In genomic region chr19:30682576-30683536, GRCh38 we compare ENCODE assay signal across 8 cellular contexts.
DNase-seq lines count a peak whose midpoint lies in the region; ATAC-seq and TF ChIP-seq lines count a peak whose summit lies in the region.

No MANE protein-coding gene starts in this region.

- no peak overlapping the region for H4K91ac ChIP-seq in neuronal stem cell (ENCODE audit: low read depth, low read length, poor library complexity)

- no peak overlapping the region for H4K8ac ChIP-seq in neuronal stem cell (ENCODE audit: low read depth, low read length)

- H3K4me3 ChIP-seq in Caco-2 (ENCODE audit: low read depth, low read length) (no peak overlapping the region), fibroblast of pulmonary artery (replicated peaks; ENCODE audit: low read depth, low read length) (no peak overlapping the region), neuronal stem cell (ENCODE audit: low read length in 2 of 2) (no peak overlapping the region), thyroid gland (replicated peaks in 1 of 3) (no peak overlapping the region)

- no CpG with 5 or more reads among the region's 26 CpGs for WGBS in neuronal stem cell (ENCODE audit: extremely low coverage in 2 of 2, insufficient read length in 2 of 2, insufficient replicate concordance in 1 of 2), 2 donors
- 23 to 24% methylated on average over 26 of the region's 26 CpGs for WGBS in thyroid gland, 2 donors

- H3K4me1 ChIP-seq in Caco-2 (no peaks in the 10 kb centered on the region), neuronal stem cell (ENCODE audit: control insufficient read depth in 2 of 2, insufficient read depth in 1 of 2, low read depth in 1 of 2, low read length in 2 of 2) (peaks cover 0 to 1% of the 10 kb centered on the region in 2 donors), thyroid gland (peaks cover 0 to 2% of the 10 kb centered on the region in 2 donors)

- CTCF ChIA-PET in Caco-2 (lab: Charles Lee), result interaction anchor here (0.6 to 1.9 kb wide), 4 partner anchors 13 to 1887 kb away, joined by 3 to 9 read pairs (median 3); no protein-coding TSS in a partner anchor

- H3K27ac Mint-ChIP-seq in Caco-2 (ENCODE audit: unreplicated experiment), result no peak overlapping the region
- no peak overlapping the region for H3K27ac Mint-ChIP-seq in activated T-cell treated with anti-CD3 and anti-CD28 coated beads, Interleukin-2, amount 50 U/mL, for 72 hours

- H3K4me3 Mint-ChIP-seq in Caco-2 (ENCODE audit: unreplicated experiment), result no peak overlapping the region
- no peak overlapping the region for H3K4me3 Mint-ChIP-seq in activated T-cell treated with anti-CD3 and anti-CD28 coated beads, Interleukin-2, amount 50 U/mL, for 72 hours

- H2AK5ac ChIP-seq in neuronal stem cell (ENCODE audit: low read depth, low read length), result no peak overlapping the region

- H3K27ac ChIP-seq in neuronal stem cell (replicated peaks; ENCODE audit: low read length), result no peak overlapping the region
- H3K27ac ChIP-seq in thyroid gland, result no peak overlapping the region

- TF ChIP-seq POLR2A in thyroid gland (IDR thresholded peaks at IDR 0.05), result no peak

- no peak overlapping the region for H2BK5ac ChIP-seq in neuronal stem cell (ENCODE audit: low read length)

- H2AFZ ChIP-seq in neuronal stem cell (ENCODE audit: low read length), result no peak overlapping the region

- H3K9me3 Mint-ChIP-seq in Caco-2 (ENCODE audit: unreplicated experiment), result no peaks in the 10 kb centered on the region
- no peaks in the 10 kb centered on the region for H3K9me3 Mint-ChIP-seq in activated T-cell treated with anti-CD3 and anti-CD28 coated beads, Interleukin-2, amount 50 U/mL, for 72 hours

- intact Hi-C loops in Caco-2 (cut with micrococcal nuclease; ENCODE audit: unreplicated experiment), result loop anchor here (1.0 kb wide), 1 partner anchor 1541 kb away; no protein-coding TSS in a partner anchor
- intact Hi-C loops in thyroid gland (cut with DNase I), result loop anchor here (5.0 to 10.0 kb wide), 2 partner anchors 862 to 1544 kb away; no protein-coding TSS in a partner anchor

- no peaks in the 10 kb centered on the region for H3K4me1 Mint-ChIP-seq in Caco-2 (ENCODE audit: low read depth, unreplicated experiment)
- H3K4me1 Mint-ChIP-seq in activated T-cell treated with anti-CD3 and anti-CD28 coated beads, Interleukin-2, amount 50 U/mL, for 72 hours (ENCODE audit: low read depth), result no peaks in the 10 kb centered on the region

- H2BK120ac ChIP-seq in neuronal stem cell (ENCODE audit: low read depth, low read length), result no peak overlapping the region

- no peak overlapping the region for H3K4me2 ChIP-seq in neuronal stem cell (ENCODE audit: insufficient read depth, low read length, poor library complexity, severe bottlenecking)

- H2BK12ac ChIP-seq in neuronal stem cell (ENCODE audit: low read length), result no peak overlapping the region

- no peak overlapping the region for H3K4ac ChIP-seq in neuronal stem cell (ENCODE audit: low read length)

- BruUV-seq in Caco-2 (replicated peaks; lab: Mats Ljungman, UMichigan), result no TSS peak

- H3K9ac ChIP-seq in neuronal stem cell (ENCODE audit: low read depth, low read length, poor library complexity), result no peak overlapping the region

- DNase-seq in Caco-2 (peak; percentile 61 to 75), HPDE6-E6E7 (ENCODE audit: extremely low spot score) (peak; percentile 44), OCI-M2 (lab: John Stamatoyannopoulos, UW; ENCODE audit: unreplicated experiment) (peak; percentile 92), fibroblast of pulmonary artery (ENCODE audit: low read depth) (peak; percentile 70), neuronal stem cell (ENCODE audit: low spot score) (peak; percentile 51), thyroid gland (peak; percentile 68 to 80)
- peak; percentile 49 to 50 for DNase-seq in activated T-cell treated with anti-CD3 and anti-CD28 coated beads, Interleukin-2, amount 50 U/mL, for 72 hours

- no peak overlapping the region for H3K14ac ChIP-seq in neuronal stem cell (ENCODE audit: low read length)

- peaks cover 26% of the 10 kb centered on the region for H3K27me3 Mint-ChIP-seq in Caco-2 (ENCODE audit: insufficient read depth, unreplicated experiment)
- peaks cover 28% of the 10 kb centered on the region for H3K27me3 Mint-ChIP-seq in activated T-cell treated with anti-CD3 and anti-CD28 coated beads, Interleukin-2, amount 50 U/mL, for 72 hours (ENCODE audit: low read depth)

- no peaks in the 10 kb centered on the region for H3K36me3 ChIP-seq in Caco-2 (ENCODE audit: control insufficient read depth, insufficient read depth, low read length)
- no peaks in the 10 kb centered on the region for H3K36me3 ChIP-seq in neuronal stem cell (replicated peaks in 1 of 2; ENCODE audit: control insufficient read depth in 2 of 2, insufficient read depth in 2 of 2, low read length in 2 of 2)
- no peaks in the 10 kb centered on the region for H3K36me3 ChIP-seq in thyroid gland

- peak in 1 of 2 donors; percentile 41 for ATAC-seq in activated T-cell treated with anti-CD3 and anti-CD28 coated beads, Interleukin-2, amount 50 U/mL, for 72 hours (replicated peaks in 1 of 2)
- no peak for ATAC-seq in GM18519 (IDR thresholded peaks at IDR 0.05; ENCODE audit: low FRiP score, unreplicated experiment)

- POLR2A ChIA-PET in Caco-2 (lab: Charles Lee), result no interaction called here

- no peaks in the 10 kb centered on the region for H3K9me3 ChIP-seq in Caco-2
- H3K9me3 ChIP-seq in neuronal stem cell (replicated peaks in 1 of 2; ENCODE audit: control insufficient read depth in 2 of 2, insufficient read depth in 1 of 2, low read depth in 1 of 2, low read length in 2 of 2), result no peaks in the 10 kb centered on the region
- H3K9me3 ChIP-seq in thyroid gland, result no peaks in the 10 kb centered on the region

- no peak overlapping the region for H3K18ac ChIP-seq in neuronal stem cell (ENCODE audit: low read length)

- H3K79me1 ChIP-seq in neuronal stem cell (ENCODE audit: low read depth, low read length), result no peaks in the 10 kb centered on the region

- peaks cover 2% of the 10 kb centered on the region for H3K27me3 ChIP-seq in Caco-2 (replicated peaks; ENCODE audit: control insufficient read depth, insufficient read depth, low read length)
- peaks cover 0 to 3% (median 0%) of the 10 kb centered on the region in 3 experiments for H3K27me3 ChIP-seq in neuronal stem cell (ENCODE audit: control insufficient read depth in 3 of 3, insufficient read depth in 3 of 3, low read depth in 1 of 3, low read length in 3 of 3)
- H3K27me3 ChIP-seq in thyroid gland, result no peaks in the 10 kb centered on the region

- no peaks in the 10 kb centered on the region for H3K36me3 Mint-ChIP-seq in Caco-2 (ENCODE audit: insufficient read depth, unreplicated experiment)
- H3K36me3 Mint-ChIP-seq in activated T-cell treated with anti-CD3 and anti-CD28 coated beads, Interleukin-2, amount 50 U/mL, for 72 hours (ENCODE audit: insufficient read depth in 2 of 2), result no peaks in the 10 kb centered on the region

- no peak overlapping the region for H2BK15ac ChIP-seq in neuronal stem cell (ENCODE audit: low read length)

- H3K23ac ChIP-seq in neuronal stem cell (ENCODE audit: low read depth, low read length, poor library complexity), result no peak overlapping the region

- TF ChIP-seq CTCF in Caco-2 (IDR thresholded peaks at IDR 0.05; ENCODE audit: insufficient read depth in 1 of 2, low read depth in 1 of 2, low read length in 1 of 2, severe bottlenecking in 1 of 2, unreplicated experiment in 1 of 2) (peak; percentile 90), fibroblast of pulmonary artery (IDR thresholded peaks at IDR 0.05; ENCODE audit: low read length, missing control alignments) (peak; percentile 87), thyroid gland (IDR thresholded peaks at IDR 0.05) (peak; percentile 61 to 90 (median 86))
